40 cellular contexts compared by ENCODE assay signal in genomic region chr1:99782920-99783319, GRCh38.
"Had no signal": no experiment of that assay in that cellular context is flagged by ENCODE, and none has a peak within 500 bp of the region (broad histone marks: within the 10 kb centered on the region; RNA-seq: fewer than 3 reads in every experiment).

No MANE protein-coding gene starts in this region.

- H3K27ac Mint-ChIP-seq: activated naive CD4-positive, alpha-beta T cell treated with anti-CD3 and anti-CD28 coated beads for 36 hours; activated naive CD4-positive, alpha-beta T cell treated with anti-CD3 and anti-CD28 coated beads, Interleukin-2, amount 10 ng/mL, durations not matched to agents 7 days and 5 days; activated naive CD4-positive, alpha-beta T cell treated with anti-CD3 and anti-CD28 coated beads, Interleukin-2, amount 50 U/mL, for 72 hours; activated naive CD8-positive, alpha-beta T cell; activated naive CD8-positive, alpha-beta T cell treated with anti-CD3 and anti-CD28 coated beads for 36 hours; activated naive CD8-positive, alpha-beta T cell treated with anti-CD3 and anti-CD28 coated beads, Interleukin-2, amount 10 ng/mL, durations not matched to agents 7 days and 5 days; activated naive CD8-positive, alpha-beta T cell treated with anti-CD3 and anti-CD28 coated beads, Interleukin-2, amount 50 U/mL, for 24 hours; activated T-cell treated with anti-CD3 and anti-CD28 coated beads, Interleukin-2, amount 50 U/mL, for 24 hours; activated T-cell treated with anti-CD3 and anti-CD28 coated beads, Interleukin-2, amount 50 U/mL, for 72 hours; activated T-helper 1 cell treated with anti-CD3 and anti-CD28 coated beads, Interleukin-12 subunit alpha, Interleukin-12 subunit beta, Interleukin-2, Interleukin-4 antibody, amounts not matched to agents 30 ng/mL and 10 ng/mL and 1 ng/mL, durations not matched to agents 14 hours and 24 hours and 36 hours; activated T-helper 17 cell treated with anti-CD3 and anti-CD28 coated beads, Interleukin-2, amount 50 U/mL, for 72 hours; activated T-helper 2 cell treated with anti-CD3 and anti-CD28 coated beads, Interferon-gamma antibody, Interleukin-2, Interleukin-4, amounts not matched to agents 10 μg/mL and 5 μg/mL and 100 μg/mL, durations not matched to agents 14 hours and 24 hours and 36 hours; brain had no signal

- H3K9me3 Mint-ChIP-seq: activated naive CD4-positive, alpha-beta T cell treated with anti-CD3 and anti-CD28 coated beads for 36 hours; activated naive CD4-positive, alpha-beta T cell treated with anti-CD3 and anti-CD28 coated beads, Interleukin-2, amount 10 ng/mL, durations not matched to agents 7 days and 5 days; activated naive CD4-positive, alpha-beta T cell treated with anti-CD3 and anti-CD28 coated beads, Interleukin-2, amount 50 U/mL, for 24 hours; activated naive CD4-positive, alpha-beta T cell treated with anti-CD3 and anti-CD28 coated beads, Interleukin-2, amount 50 U/mL, for 72 hours; activated naive CD8-positive, alpha-beta T cell treated with anti-CD3 and anti-CD28 coated beads for 36 hours; activated naive CD8-positive, alpha-beta T cell treated with anti-CD3 and anti-CD28 coated beads, Interleukin-2, amount 10 ng/mL, durations not matched to agents 7 days and 5 days; activated naive CD8-positive, alpha-beta T cell treated with anti-CD3 and anti-CD28 coated beads, Interleukin-2, amount 50 U/mL, for 24 hours; activated T-cell treated with anti-CD3 and anti-CD28 coated beads, Interleukin-2, amount 50 U/mL, for 24 hours; activated T-cell treated with anti-CD3 and anti-CD28 coated beads, Interleukin-2, amount 50 U/mL, for 4 hours; activated T-cell treated with anti-CD3 and anti-CD28 coated beads, Interleukin-2, amount 50 U/mL, for 72 hours; activated T-helper 1 cell treated with anti-CD3 and anti-CD28 coated beads, Interleukin-12 subunit alpha, Interleukin-12 subunit beta, Interleukin-2, Interleukin-4 antibody, amounts not matched to agents 30 ng/mL and 10 ng/mL and 1 ng/mL, durations not matched to agents 14 hours and 24 hours and 36 hours; activated T-helper 17 cell treated with anti-CD3 and anti-CD28 coated beads, Interleukin-2, amount 50 U/mL, for 72 hours; activated T-helper 2 cell treated with anti-CD3 and anti-CD28 coated beads, Interferon-gamma antibody, Interleukin-2, Interleukin-4, amounts not matched to agents 10 μg/mL and 5 μg/mL and 100 μg/mL, durations not matched to agents 14 hours and 24 hours and 36 hours; brain; central memory CD8-positive, alpha-beta T cell had no signal

- H3K4me3 ChIP-seq: adrenal gland, ascending aorta, body of pancreas, breast epithelium, cardiac muscle cell had no signal

- H3K36me3 ChIP-seq: adrenal gland, ascending aorta, brain microvascular endothelial cell, breast epithelium, cardiac muscle cell had no signal

- H3K9me3 ChIP-seq: adrenal gland, ascending aorta, body of pancreas, breast epithelium had no signal

- H3K27ac ChIP-seq: adrenal gland, ascending aorta, body of pancreas, brain microvascular endothelial cell, breast epithelium, cardiac muscle cell had no signal

- H3K4me1 ChIP-seq: adrenal gland, ascending aorta, body of pancreas, breast epithelium had no signal

- DNase-seq: activated effector memory CD4-positive, alpha-beta T cell treated with anti-CD3 and anti-CD28 coated beads, Interleukin-2, amount 50 U/mL, for 16 hours; activated effector memory CD4-positive, alpha-beta T cell treated with Interleukin-2 at 50 U/mL for 16 hours; activated gamma-delta T cell; activated gamma-delta T cell treated with Interleukin-2 at 50 U/mL for 16 hours; activated naive CD4-positive, alpha-beta T cell; activated naive CD4-positive, alpha-beta T cell treated with anti-CD3 and anti-CD28 coated beads for 36 hours; activated naive CD4-positive, alpha-beta T cell treated with anti-CD3 and anti-CD28 coated beads, Interleukin-2, amount 10 ng/mL, durations not matched to agents 7 days and 5 days; activated naive CD4-positive, alpha-beta T cell treated with anti-CD3 and anti-CD28 coated beads, Interleukin-2, amount 50 U/mL, for 16 hours; activated naive CD4-positive, alpha-beta T cell treated with Interleukin-2 at 50 U/mL for 16 hours; activated naive CD8-positive, alpha-beta T cell treated with anti-CD3 and anti-CD28 coated beads for 36 hours; activated naive CD8-positive, alpha-beta T cell treated with anti-CD3 and anti-CD28 coated beads, Interleukin-2, amount 10 ng/mL, durations not matched to agents 7 days and 5 days; activated naive CD8-positive, alpha-beta T cell treated with anti-CD3 and anti-CD28 coated beads, Interleukin-2, amount 50 U/mL, for 24 hours; activated T-cell treated with anti-CD3 and anti-CD28 coated beads, Interleukin-2, amount 50 U/mL, for 1 hour; activated T-cell treated with anti-CD3 and anti-CD28 coated beads, Interleukin-2, amount 50 U/mL, for 24 hours; activated T-cell treated with anti-CD3 and anti-CD28 coated beads, Interleukin-2, amount 50 U/mL, for 4 hours; activated T-cell treated with anti-CD3 and anti-CD28 coated beads, Interleukin-2, amount 50 U/mL, for 48 hours; activated T-cell treated with anti-CD3 and anti-CD28 coated beads, Interleukin-2, amount 50 U/mL, for 72 hours; adrenal gland; amniotic stem cell; amygdala; anterior cingulate cortex; aorta; body of pancreas; brain microvascular endothelial cell; caudate nucleus; central memory CD4-positive, alpha-beta T cell; cerebellar nuclear complex had no signal

- ATAC-seq: activated naive CD4-positive, alpha-beta T cell treated with anti-CD3 and anti-CD28 coated beads, Interleukin-2, amount 50 U/mL, for 72 hours; activated naive CD8-positive, alpha-beta T cell treated with anti-CD3 and anti-CD28 coated beads, Interleukin-2, amount 50 U/mL, for 24 hours; activated T-cell treated with anti-CD3 and anti-CD28 coated beads, Interleukin-2, amount 50 U/mL, for 4 hours; activated T-cell treated with anti-CD3 and anti-CD28 coated beads, Interleukin-2, amount 50 U/mL, for 72 hours; activated T-helper 17 cell treated with anti-CD3 and anti-CD28 coated beads, Interleukin-2, amount 50 U/mL, for 72 hours; body of pancreas had no signal

- H3K4me1 Mint-ChIP-seq: brain had no signal

- FAIRE-seq: astrocyte, bronchial epithelial cell had no signal

- H3K4me3 Mint-ChIP-seq: activated naive CD4-positive, alpha-beta T cell treated with anti-CD3 and anti-CD28 coated beads for 36 hours; activated naive CD4-positive, alpha-beta T cell treated with anti-CD3 and anti-CD28 coated beads, Interleukin-2, amount 10 ng/mL, durations not matched to agents 7 days and 5 days; activated naive CD4-positive, alpha-beta T cell treated with anti-CD3 and anti-CD28 coated beads, Interleukin-2, amount 50 U/mL, for 24 hours; activated naive CD8-positive, alpha-beta T cell; activated naive CD8-positive, alpha-beta T cell treated with anti-CD3 and anti-CD28 coated beads for 36 hours; activated naive CD8-positive, alpha-beta T cell treated with anti-CD3 and anti-CD28 coated beads, Interleukin-2, amount 10 ng/mL, durations not matched to agents 7 days and 5 days; activated naive CD8-positive, alpha-beta T cell treated with anti-CD3 and anti-CD28 coated beads, Interleukin-2, amount 50 U/mL, for 24 hours; activated T-cell treated with anti-CD3 and anti-CD28 coated beads, Interleukin-2, amount 50 U/mL, for 24 hours; activated T-cell treated with anti-CD3 and anti-CD28 coated beads, Interleukin-2, amount 50 U/mL, for 4 hours; activated T-cell treated with anti-CD3 and anti-CD28 coated beads, Interleukin-2, amount 50 U/mL, for 72 hours; activated T-helper 1 cell treated with anti-CD3 and anti-CD28 coated beads, Interleukin-12 subunit alpha, Interleukin-12 subunit beta, Interleukin-2, Interleukin-4 antibody, amounts not matched to agents 30 ng/mL and 10 ng/mL and 1 ng/mL, durations not matched to agents 14 hours and 24 hours and 36 hours; activated T-helper 17 cell treated with anti-CD3 and anti-CD28 coated beads, Interleukin-2, amount 50 U/mL, for 72 hours; brain; central memory CD8-positive, alpha-beta T cell had no signal

- H3K27me3 ChIP-seq: adrenal gland, ascending aorta, body of pancreas, brain microvascular endothelial cell, breast epithelium, cardiac muscle cell had no signal

- H3K36me3 Mint-ChIP-seq: activated naive CD4-positive, alpha-beta T cell treated with anti-CD3 and anti-CD28 coated beads, Interleukin-2, amount 10 ng/mL, durations not matched to agents 7 days and 5 days; activated naive CD4-positive, alpha-beta T cell treated with anti-CD3 and anti-CD28 coated beads, Interleukin-2, amount 50 U/mL, for 24 hours; activated naive CD4-positive, alpha-beta T cell treated with anti-CD3 and anti-CD28 coated beads, Interleukin-2, amount 50 U/mL, for 72 hours; activated naive CD8-positive, alpha-beta T cell; activated naive CD8-positive, alpha-beta T cell treated with anti-CD3 and anti-CD28 coated beads for 36 hours; activated naive CD8-positive, alpha-beta T cell treated with anti-CD3 and anti-CD28 coated beads, Interleukin-2, amount 10 ng/mL, durations not matched to agents 7 days and 5 days; brain had no signal

- H3K27me3 Mint-ChIP-seq: central memory CD8-positive, alpha-beta T cell had no signal
